8 cellular contexts compared by ENCODE assay signal in genomic region chr4:13980317-13980716, GRCh38.
DNase-seq lines count a peak whose midpoint lies in the region; ATAC-seq and TF ChIP-seq lines count a peak whose summit lies in the region.

No MANE protein-coding gene starts in this region.

- WGBS in mesendoderm (ENCODE audit: extremely low coverage, insufficient coverage, low lambda C conversion rate): no CpG with 5 or more reads among the region's 2 CpGs

- no peak overlapping the region for H3K56ac ChIP-seq in mesendoderm (ENCODE audit: low read length)

- H2AK5ac ChIP-seq in mesendoderm (ENCODE audit: low read length): no peak overlapping the region

- H3K79me2 ChIP-seq in osteoblast (ENCODE audit: insufficient read depth, low read length): no peaks in the 10 kb centered on the region
- H3K79me2 ChIP-seq in mesendoderm (ENCODE audit: control insufficient read depth, insufficient read depth, low read length): no peaks in the 10 kb centered on the region

- no peak overlapping the region for H3K18ac ChIP-seq in mesendoderm (ENCODE audit: low read length)

- no peak overlapping the region for H2BK120ac ChIP-seq in mesendoderm (ENCODE audit: low read depth, low read length)

- intact Hi-C loops in Right ventricle myocardium superior (cut with DNase I): no loop called here
- intact Hi-C loops in ascending aorta (cut with DNase I): no loop called here

- H3K23ac ChIP-seq in mesendoderm (ENCODE audit: low read length): no peak overlapping the region

- H3K9ac ChIP-seq in mesendoderm (ENCODE audit: low read length): no peak overlapping the region

- no peak overlapping the region for H2BK15ac ChIP-seq in mesendoderm (replicated peaks; ENCODE audit: low read depth)

- no peaks in the 10 kb centered on the region for H3K79me1 ChIP-seq in mesendoderm (ENCODE audit: low read length)

- H3K4me1 ChIP-seq in osteoblast (ENCODE audit: insufficient read depth, low read length): peaks cover 28% of the 10 kb centered on the region
- no peaks in the 10 kb centered on the region for H3K4me1 ChIP-seq in mesendoderm (ENCODE audit: control insufficient read depth, low read depth, low read length)
- H3K4me1 ChIP-seq in ascending aorta: peaks cover 0 to under 1% of the 10 kb centered on the region in 2 donors

- H4K20me1 ChIP-seq in osteoblast (ENCODE audit: insufficient read depth, low read length): no peaks in the 10 kb centered on the region

- H3K4me2 ChIP-seq in osteoblast (ENCODE audit: insufficient read depth, low read length) (peak overlapping the region; percentile 37), mesendoderm (ENCODE audit: low read length) (no peak overlapping the region)

- H3K9me3 ChIP-seq in osteoblast (ENCODE audit: low read depth, low read length): no peaks in the 10 kb centered on the region
- H3K9me3 ChIP-seq in ascending aorta: no peaks in the 10 kb centered on the region

- no peak overlapping the region for H3K4me3 ChIP-seq in osteoblast (ENCODE audit: insufficient read depth, low read length)
- H3K4me3 ChIP-seq in mesendoderm (ENCODE audit: low read length): no peak overlapping the region
- no peak overlapping the region for H3K4me3 ChIP-seq in ascending aorta

- H2BK5ac ChIP-seq in mesendoderm (ENCODE audit: low read length): no peak overlapping the region

- ATAC-seq in GM18861 (IDR thresholded peaks at IDR 0.05; ENCODE audit: unreplicated experiment) (peak; percentile 79), HG03342 (IDR thresholded peaks at IDR 0.05; ENCODE audit: unreplicated experiment) (peak; percentile 75), Right ventricle myocardium superior (ENCODE audit: poor library complexity) (no peak)

- H3K4ac ChIP-seq in mesendoderm (ENCODE audit: low read depth, low read length): no peak overlapping the region

- peak overlapping the region; percentile 27 for H2AFZ ChIP-seq in osteoblast (ENCODE audit: low read length)

- no peak overlapping the region for H4K5ac ChIP-seq in mesendoderm (ENCODE audit: low read length)

- no peak for TF ChIP-seq CTCF in osteoblast (IDR thresholded peaks at IDR 0.05; ENCODE audit: extremely low read depth, low read depth, low read length)
- no peak for TF ChIP-seq CTCF in ascending aorta (IDR thresholded peaks at IDR 0.05)

- peak overlapping the region; percentile 74 for H3K27ac ChIP-seq in osteoblast (ENCODE audit: low read depth, low read length)
- no peak overlapping the region for H3K27ac ChIP-seq in mesendoderm (ENCODE audit: low read depth, low read length)
- H3K27ac ChIP-seq in ascending aorta: no peak overlapping the region

- H4K8ac ChIP-seq in mesendoderm (ENCODE audit: low read depth, low read length): no peak overlapping the region

- DNase-seq in amniotic epithelial cell (ENCODE audit: low read depth) (peak; percentile 91), osteoblast (ENCODE audit: insufficient read length, low spot score, missing footprints) (peak; percentile 77), mesendoderm (no peak), NCI-H1694 (lab: John Stamatoyannopoulos, UW) (no peak), Right ventricle myocardium superior (no peak), ascending aorta (ENCODE audit: low spot score in 2 of 2) (no peak)

- H3K27me3 ChIP-seq in osteoblast (ENCODE audit: insufficient read depth, low read length): no peaks in the 10 kb centered on the region
- H3K27me3 ChIP-seq in mesendoderm (ENCODE audit: insufficient read depth, low read length, poor library complexity): no peaks in the 10 kb centered on the region
- H3K27me3 ChIP-seq in ascending aorta: no peaks in the 10 kb centered on the region

- H3K36me3 ChIP-seq in osteoblast (ENCODE audit: insufficient read depth, low read length): no peaks in the 10 kb centered on the region
- no peaks in the 10 kb centered on the region for H3K36me3 ChIP-seq in mesendoderm (ENCODE audit: control insufficient read depth, insufficient read depth, low read length)
- no peaks in the 10 kb centered on the region for H3K36me3 ChIP-seq in ascending aorta

Comparison
In these comparisons a context has a peak if more than half of its experiments do, and no peak if none do; other contexts are left out.
1. DNase-seq: peak in amniotic epithelial cell (single experiment) and osteoblast (single experiment); none in mesendoderm (single experiment), NCI-H1694 (single experiment), Right ventricle myocardium superior (single experiment) and ascending aorta (0 of 2).